1 cellular context compared by ENCODE assay signal in genomic region chr10:114173680-114174461, GRCh38.
A peak's percentile ranks its signal among the peaks of the same experiment; 100 is the strongest.
TF ChIP-seq lines count a peak whose summit lies in the region.

Gene CCDC186, minus strand, starts transcription at chr10:114174203. Its CDS starts 10,935 bp downstream, at chr10:114163268.

TF ChIP-seq in H1, 55 proteins besides CTCF, POLR2A, EP300 and RAD21 (continued from another document):
- TF ChIP-seq CHD7 (IDR thresholded peaks at IDR 0.05; ENCODE audit: insufficient replicate concordance, low read length) (no peak), CTBP2 (IDR thresholded peaks at IDR 0.05; ENCODE audit: borderline replicate concordance, insufficient read depth, insufficient read length, low read length) (no peak), MAFK (IDR thresholded peaks at IDR 0.05; ENCODE audit: low read depth, low read length) (no peak), BRCA1 (IDR thresholded peaks at IDR 0.05; ENCODE audit: low read depth, low read length) (no peak), TCF12 (IDR thresholded peaks at IDR 0.05; ENCODE audit: low read depth, low read length) (no peak), RBBP5 (IDR thresholded peaks at IDR 0.05; ENCODE audit: borderline replicate concordance, low read depth, low read length) (peak; percentile 92), PHF8 (conservative IDR thresholded peaks at IDR 0.05; ENCODE audit: low read depth, low read length) (peak; percentile 76), FOSL1 (IDR thresholded peaks at IDR 0.05; ENCODE audit: insufficient read depth, low read depth, low read length) (no peak), CREB1 (IDR thresholded peaks at IDR 0.05) (peak; percentile 67), GABPA (IDR thresholded peaks at IDR 0.05; ENCODE audit: borderline replicate concordance, insufficient read depth, low read length) (no peak), POU5F1 (IDR thresholded peaks at IDR 0.05; ENCODE audit: low read depth, low read length) (no peak), MAX (IDR thresholded peaks at IDR 0.05) (peak; percentile 65; the same call in 1 of the 2 replicates), SRF (IDR thresholded peaks at IDR 0.05; ENCODE audit: low read depth, low read length) (no peak), TEAD4 (IDR thresholded peaks at IDR 0.05; ENCODE audit: low read depth, low read length) (no peak), GTF2F1 (IDR thresholded peaks at IDR 0.05; ENCODE audit: borderline replicate concordance, low read depth, low read length) (no peak), TAF7 (optimal IDR thresholded peaks at IDR 0.05; ENCODE audit: borderline replicate concordance, low read depth, low read length) (no peak), ATF3 (IDR thresholded peaks at IDR 0.05; ENCODE audit: insufficient read depth, low read depth, low read length) (no peak), RXRA (IDR thresholded peaks at IDR 0.05; ENCODE audit: insufficient read depth, low read depth, low read length) (no peak), KDM4A (IDR thresholded peaks at IDR 0.05; ENCODE audit: low read depth, low read length, severe bottlenecking) (peak; percentile 29), CBX5 (IDR thresholded peaks at IDR 0.05; ENCODE audit: low read depth, low read length) (no peak), SP4 (IDR thresholded peaks at IDR 0.05; ENCODE audit: low read length) (0 out of 2 replicates have a peak, but pooled peaks have one; percentile 42), ZNF274 (IDR thresholded peaks at IDR 0.05; ENCODE audit: borderline replicate concordance, extremely low read depth, low read length) (no peak), EZH2 (IDR thresholded peaks at IDR 0.05; ENCODE audit: low read depth, low read length, severe bottlenecking) (no peak), TBP (IDR thresholded peaks at IDR 0.05; ENCODE audit: low read depth, low read length) (peak; percentile 70; the same call in 1 of the 2 replicates), CEBPB (IDR thresholded peaks at IDR 0.05; ENCODE audit: low read depth, low read length) (no peak), KDM5A (IDR thresholded peaks at IDR 0.05; ENCODE audit: low read length) (no peak), RFX5 (IDR thresholded peaks at IDR 0.05; ENCODE audit: borderline replicate concordance, low read depth, low read length) (no peak), HDAC2 (IDR thresholded peaks at IDR 0.05; ENCODE audit: borderline replicate concordance in 1 of 2, low read depth in 2 of 2, low read length in 2 of 2) (peak; percentile 58 to 68; a peak in 1 of 4 replicates), ASH2L (IDR thresholded peaks at IDR 0.05; ENCODE audit: low read length) (peak; percentile 95), RNF2 (IDR thresholded peaks at IDR 0.05; ENCODE audit: borderline replicate concordance, low read depth, low read length, missing control alignments, poor library complexity, severe bottlenecking) (no peak), HDAC6 (IDR thresholded peaks at IDR 0.05; ENCODE audit: low read depth, low read length) (no peak), SIN3A (conservative IDR thresholded peaks at IDR 0.05 in 1 of 2, IDR thresholded peaks at IDR 0.05 in 1 of 2; ENCODE audit: low read depth in 1 of 2, low read length in 2 of 2) (peak in 1 of 2 experiments; percentile 91; a peak in 2 of 4 replicates), SUZ12 (IDR thresholded peaks at IDR 0.05; ENCODE audit: low read length) (no peak), JUND (IDR thresholded peaks at IDR 0.05; ENCODE audit: low read length) (no peak), NANOG (IDR thresholded peaks at IDR 0.05; ENCODE audit: insufficient read depth, low read depth, low read length, poor library complexity, severe bottlenecking) (no peak), NRF1 (IDR thresholded peaks at IDR 0.05; ENCODE audit: low read depth, low read length) (no peak), E2F6 (IDR thresholded peaks at IDR 0.05) (no peak; the same call in 1 of the 2 replicates), BCL11A (IDR thresholded peaks at IDR 0.05; ENCODE audit: low read depth in 2 of 2, low read length in 2 of 2) (no peak), YY1 (IDR thresholded peaks at IDR 0.05; ENCODE audit: low read depth, low read length) (peak; percentile 96), ATF2 (IDR thresholded peaks at IDR 0.05; ENCODE audit: low read length) (no peak), BACH1 (IDR thresholded peaks at IDR 0.05; ENCODE audit: low read length) (no peak), SIX5 (IDR thresholded peaks at IDR 0.05; ENCODE audit: low read depth, low read length) (no peak), SIRT6 (IDR thresholded peaks at IDR 0.05; ENCODE audit: low read length) (no peak), USF2 (IDR thresholded peaks at IDR 0.05; ENCODE audit: low read length) (no peak), EGR1 (IDR thresholded peaks at IDR 0.05; ENCODE audit: borderline replicate concordance, low read depth, low read length) (no peak), CBX8 (IDR thresholded peaks at IDR 0.05; ENCODE audit: borderline replicate concordance, low read depth, low read length) (no peak), POLR2AphosphoS5 (IDR thresholded peaks at IDR 0.05; ENCODE audit: low read depth, low read length) (peak; percentile 64; the same call in 1 of the 2 replicates), JUN (IDR thresholded peaks at IDR 0.05; ENCODE audit: low read depth, low read length) (no peak), KDM1A (IDR thresholded peaks at IDR 0.05; ENCODE audit: borderline replicate concordance, low read length) (no peak; the same call in 1 of the 2 replicates), CHD2 (IDR thresholded peaks at IDR 0.05; ENCODE audit: low read length) (no peak), CHD1 (IDR thresholded peaks at IDR 0.05; ENCODE audit: low read depth, low read length) (no peak), TAF1 (IDR thresholded peaks at IDR 0.05; ENCODE audit: low read depth, low read length) (peak; percentile 72), SP2 (IDR thresholded peaks at IDR 0.05; ENCODE audit: low read length) (no peak), SAP30 (IDR thresholded peaks at IDR 0.05; ENCODE audit: insufficient read depth, insufficient replicate concordance, low read length) (peak; percentile 83)
